1 cellular context compared by ENCODE assay signal in genomic region chr3:8709287-8709686, GRCh38.
TF ChIP-seq lines count a peak whose summit lies in the region.

No MANE protein-coding gene starts in this region.

TF ChIP-seq in HepG2, 621 proteins besides CTCF, POLR2A, EP300 and RAD21 (continued from another document):
- TF ChIP-seq ZNF503 (CRISPR knock-in tag; IDR thresholded peaks at IDR 0.05): no peak
- TF ChIP-seq PRMT3 (CRISPR knock-in tag; IDR thresholded peaks at IDR 0.05; ENCODE audit: borderline replicate concordance, low read depth): no peak
- no peak for TF ChIP-seq SRY (CRISPR knock-in tag; IDR thresholded peaks at IDR 0.05)
- no peak for TF ChIP-seq ARID5B (CRISPR knock-in tag; IDR thresholded peaks at IDR 0.05)
- TF ChIP-seq XBP1 (CRISPR knock-in tag; IDR thresholded peaks at IDR 0.05): no peak
- no peak for TF ChIP-seq ZBTB4 (CRISPR knock-in tag; IDR thresholded peaks at IDR 0.05; ENCODE audit: borderline replicate concordance)
- TF ChIP-seq ZNF530 (CRISPR knock-in tag; IDR thresholded peaks at IDR 0.05; ENCODE audit: low read depth): no peak
